In genomic region chr5:57551251-57551650, GRCh38 we compare ENCODE assay signal across 9 cellular contexts.
"Had no signal": no experiment of that assay in that cellular context is flagged by ENCODE, and none has a peak within 500 bp of the region (broad histone marks: within the 10 kb centered on the region; RNA-seq: fewer than 3 reads in every experiment).

No MANE protein-coding gene starts in this region.

- H3K27ac Mint-ChIP-seq: HFFc6, IgD-negative memory B cell had no signal

- H3K9me3 Mint-ChIP-seq: HFFc6, IgD-negative memory B cell had no signal

- H3K9ac ChIP-seq: GM23248 had no signal

- DNase-seq: GM23248, GOT3, HFFc6, KBM-7 had no signal

- H3K4me1 Mint-ChIP-seq: IgD-negative memory B cell had no signal

- ATAC-seq: HCT116, HepG2 had no signal

- H3K9me3 ChIP-seq: HAP-1 had no signal

- H3K36me3 ChIP-seq: HAP-1 had no signal

- H3K27ac ChIP-seq: GM23248, HL-60 had no signal

- H3K4me1 ChIP-seq: HAP-1 had no signal

- H3K4me3 Mint-ChIP-seq: HFFc6, IgD-negative memory B cell had no signal

- H3K4me3 ChIP-seq: GM23248, HAP-1 had no signal
